ENCODE assay signal across 2 cellular contexts in genomic region chr2:101341421-101341820, GRCh38.
TF ChIP-seq lines count a peak whose summit lies in the region.

No MANE protein-coding gene starts in this region.

TF ChIP-seq in WTC11, 78 proteins besides CTCF, POLR2A, EP300 and RAD21:
- TF ChIP-seq CBFB (CRISPR knock-in tag; IDR thresholded peaks at IDR 0.05; ENCODE audit: low read depth) (no peak), HMGA2 (CRISPR knock-in tag; IDR thresholded peaks at IDR 0.05) (no peak), TEAD1 (CRISPR knock-in tag; IDR thresholded peaks at IDR 0.05) (no peak), OVOL2 (CRISPR knock-in tag; IDR thresholded peaks at IDR 0.05; ENCODE audit: borderline replicate concordance) (no peak), ZBTB21 (CRISPR knock-in tag; IDR thresholded peaks at IDR 0.05; ENCODE audit: borderline replicate concordance) (no peak), CREB1 (CRISPR knock-in tag; IDR thresholded peaks at IDR 0.05) (no peak), E2F4 (CRISPR knock-in tag; IDR thresholded peaks at IDR 0.05; ENCODE audit: borderline replicate concordance, low read depth) (no peak), MXD4 (CRISPR knock-in tag; IDR thresholded peaks at IDR 0.05; ENCODE audit: borderline replicate concordance) (no peak), TP53 (CRISPR knock-in tag; IDR thresholded peaks at IDR 0.05) (no peak), CREM (CRISPR knock-in tag; IDR thresholded peaks at IDR 0.05) (no peak), ZNF121 (CRISPR knock-in tag; IDR thresholded peaks at IDR 0.05) (no peak), ZNF317 (CRISPR knock-in tag; IDR thresholded peaks at IDR 0.05; ENCODE audit: borderline replicate concordance, low read depth) (no peak)
- TF ChIP-seq, protein P1, sequence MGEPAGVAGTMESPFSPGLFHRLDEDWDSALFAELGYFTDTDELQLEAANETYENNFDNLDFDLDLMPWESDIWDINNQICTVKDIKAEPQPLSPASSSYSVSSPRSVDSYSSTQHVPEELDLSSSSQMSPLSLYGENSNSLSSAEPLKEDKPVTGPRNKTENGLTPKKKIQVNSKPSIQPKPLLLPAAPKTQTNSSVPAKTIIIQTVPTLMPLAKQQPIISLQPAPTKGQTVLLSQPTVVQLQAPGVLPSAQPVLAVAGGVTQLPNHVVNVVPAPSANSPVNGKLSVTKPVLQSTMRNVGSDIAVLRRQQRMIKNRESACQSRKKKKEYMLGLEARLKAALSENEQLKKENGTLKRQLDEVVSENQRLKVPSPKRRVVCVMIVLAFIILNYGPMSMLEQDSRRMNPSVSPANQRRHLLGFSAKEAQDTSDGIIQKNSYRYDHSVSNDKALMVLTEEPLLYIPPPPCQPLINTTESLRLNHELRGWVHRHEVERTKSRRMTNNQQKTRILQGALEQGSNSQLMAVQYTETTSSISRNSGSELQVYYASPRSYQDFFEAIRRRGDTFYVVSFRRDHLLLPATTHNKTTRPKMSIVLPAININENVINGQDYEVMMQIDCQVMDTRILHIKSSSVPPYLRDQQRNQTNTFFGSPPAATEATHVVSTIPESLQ (CRISPR knock-in tag; IDR thresholded peaks at IDR 0.05): no peak
- TF ChIP-seq, protein P2, sequence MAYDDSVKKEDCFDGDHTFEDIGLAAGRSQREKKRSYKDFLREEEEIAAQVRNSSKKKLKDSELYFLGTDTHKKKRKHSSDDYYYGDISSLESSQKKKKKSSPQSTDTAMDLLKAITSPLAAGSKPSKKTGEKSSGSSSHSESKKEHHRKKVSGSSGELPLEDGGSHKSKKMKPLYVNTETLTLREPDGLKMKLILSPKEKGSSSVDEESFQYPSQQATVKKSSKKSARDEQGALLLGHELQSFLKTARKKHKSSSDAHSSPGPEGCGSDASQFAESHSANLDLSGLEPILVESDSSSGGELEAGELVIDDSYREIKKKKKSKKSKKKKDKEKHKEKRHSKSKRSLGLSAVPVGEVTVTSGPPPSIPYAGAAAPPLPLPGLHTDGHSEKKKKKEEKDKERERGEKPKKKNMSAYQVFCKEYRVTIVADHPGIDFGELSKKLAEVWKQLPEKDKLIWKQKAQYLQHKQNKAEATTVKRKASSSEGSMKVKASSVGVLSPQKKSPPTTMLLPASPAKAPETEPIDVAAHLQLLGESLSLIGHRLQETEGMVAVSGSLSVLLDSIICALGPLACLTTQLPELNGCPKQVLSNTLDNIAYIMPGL (CRISPR knock-in tag; IDR thresholded peaks at IDR 0.05): no peak

TF ChIP-seq in H1, 55 proteins besides CTCF, POLR2A, EP300 and RAD21:
- TF ChIP-seq HDAC6 (IDR thresholded peaks at IDR 0.05; ENCODE audit: low read depth, low read length) (no peak), SP1 (IDR thresholded peaks at IDR 0.05; ENCODE audit: low read depth, low read length) (no peak), RFX5 (IDR thresholded peaks at IDR 0.05; ENCODE audit: borderline replicate concordance, low read depth, low read length) (no peak), POLR2AphosphoS5 (IDR thresholded peaks at IDR 0.05; ENCODE audit: low read depth, low read length) (no peak), BACH1 (IDR thresholded peaks at IDR 0.05; ENCODE audit: low read length) (no peak), KDM1A (IDR thresholded peaks at IDR 0.05; ENCODE audit: borderline replicate concordance, low read length) (no peak), JUND (IDR thresholded peaks at IDR 0.05; ENCODE audit: low read length) (no peak), BRCA1 (IDR thresholded peaks at IDR 0.05; ENCODE audit: low read depth, low read length) (no peak), GABPA (IDR thresholded peaks at IDR 0.05; ENCODE audit: borderline replicate concordance, insufficient read depth, low read length) (no peak), KDM5A (IDR thresholded peaks at IDR 0.05; ENCODE audit: low read length) (no peak), ZNF274 (IDR thresholded peaks at IDR 0.05; ENCODE audit: borderline replicate concordance, extremely low read depth, low read length) (no peak), FOSL1 (IDR thresholded peaks at IDR 0.05; ENCODE audit: insufficient read depth, low read depth, low read length) (no peak), TAF7 (optimal IDR thresholded peaks at IDR 0.05; ENCODE audit: borderline replicate concordance, low read depth, low read length) (no peak), SRF (IDR thresholded peaks at IDR 0.05; ENCODE audit: low read depth, low read length) (no peak), ASH2L (IDR thresholded peaks at IDR 0.05; ENCODE audit: low read length) (no peak), CREB1 (IDR thresholded peaks at IDR 0.05) (no peak), SIN3A (conservative IDR thresholded peaks at IDR 0.05 in 1 of 2, IDR thresholded peaks at IDR 0.05 in 1 of 2; ENCODE audit: low read depth in 1 of 2, low read length in 2 of 2) (no peak), RNF2 (IDR thresholded peaks at IDR 0.05; ENCODE audit: borderline replicate concordance, low read depth, low read length, missing control alignments, poor library complexity, severe bottlenecking) (no peak), CBX8 (IDR thresholded peaks at IDR 0.05; ENCODE audit: borderline replicate concordance, low read depth, low read length) (no peak)
TF ChIP-seq in H1: peak in this region for 0.
